Comparison of ENCODE assay signal across 2 cellular contexts in genomic region chr5:38607396-38607795, GRCh38.
TF ChIP-seq lines count a peak whose summit lies in the region.

No MANE protein-coding gene starts in this region.

TF ChIP-seq in IMR-90, 13 proteins besides CTCF, POLR2A, EP300 and RAD21:
- TF ChIP-seq MAFK (IDR thresholded peaks at IDR 0.05; ENCODE audit: low read depth, low read length) = peak; percentile 67
- no peak for TF ChIP-seq CHD1 (IDR thresholded peaks at IDR 0.05; ENCODE audit: low read depth, low read length)
- no peak for TF ChIP-seq MAZ (IDR thresholded peaks at IDR 0.05; ENCODE audit: borderline replicate concordance, low read depth, low read length)
- TF ChIP-seq ELK1 (IDR thresholded peaks at IDR 0.05; ENCODE audit: borderline replicate concordance, low read depth, low read length) = no peak
- peak; percentile 83 for TF ChIP-seq FOS (IDR thresholded peaks at IDR 0.05; ENCODE audit: low read depth, low read length)
- no peak for TF ChIP-seq MXI1 (IDR thresholded peaks at IDR 0.05; ENCODE audit: borderline replicate concordance, low read depth, low read length)
- TF ChIP-seq RCOR1 (IDR thresholded peaks at IDR 0.05; ENCODE audit: insufficient replicate concordance, low read length) = peak; percentile 69
- TF ChIP-seq USF2 (IDR thresholded peaks at IDR 0.05; ENCODE audit: low read depth, low read length) = no peak
- TF ChIP-seq SMC3 (IDR thresholded peaks at IDR 0.05; ENCODE audit: low read depth, low read length) = no peak
- TF ChIP-seq BHLHE40 (IDR thresholded peaks at IDR 0.05; ENCODE audit: low read depth, low read length) = no peak
- TF ChIP-seq NFE2L2 (IDR thresholded peaks at IDR 0.05; ENCODE audit: low read depth, low read length) = peak; percentile 86
- TF ChIP-seq CEBPB (IDR thresholded peaks at IDR 0.05; ENCODE audit: low read depth, low read length) = peak; percentile 98
- no peak for TF ChIP-seq RFX5 (IDR thresholded peaks at IDR 0.05; ENCODE audit: low read depth, low read length)

TF ChIP-seq in HepG2, 621 proteins besides CTCF, POLR2A, EP300 and RAD21:
- TF ChIP-seq ZNF235 (CRISPR knock-in tag; IDR thresholded peaks at IDR 0.05; ENCODE audit: borderline replicate concordance) (no peak), CEBPB (IDR thresholded peaks at IDR 0.05; ENCODE audit: borderline replicate concordance, low read depth, low read length) (peak; percentile 33; the same call in 1 of the 2 replicates), WIZ (CRISPR knock-in tag; IDR thresholded peaks at IDR 0.05) (no peak)
TF ChIP-seq in HepG2: peak in this region for 1.
